In the genomic region with DNA sequence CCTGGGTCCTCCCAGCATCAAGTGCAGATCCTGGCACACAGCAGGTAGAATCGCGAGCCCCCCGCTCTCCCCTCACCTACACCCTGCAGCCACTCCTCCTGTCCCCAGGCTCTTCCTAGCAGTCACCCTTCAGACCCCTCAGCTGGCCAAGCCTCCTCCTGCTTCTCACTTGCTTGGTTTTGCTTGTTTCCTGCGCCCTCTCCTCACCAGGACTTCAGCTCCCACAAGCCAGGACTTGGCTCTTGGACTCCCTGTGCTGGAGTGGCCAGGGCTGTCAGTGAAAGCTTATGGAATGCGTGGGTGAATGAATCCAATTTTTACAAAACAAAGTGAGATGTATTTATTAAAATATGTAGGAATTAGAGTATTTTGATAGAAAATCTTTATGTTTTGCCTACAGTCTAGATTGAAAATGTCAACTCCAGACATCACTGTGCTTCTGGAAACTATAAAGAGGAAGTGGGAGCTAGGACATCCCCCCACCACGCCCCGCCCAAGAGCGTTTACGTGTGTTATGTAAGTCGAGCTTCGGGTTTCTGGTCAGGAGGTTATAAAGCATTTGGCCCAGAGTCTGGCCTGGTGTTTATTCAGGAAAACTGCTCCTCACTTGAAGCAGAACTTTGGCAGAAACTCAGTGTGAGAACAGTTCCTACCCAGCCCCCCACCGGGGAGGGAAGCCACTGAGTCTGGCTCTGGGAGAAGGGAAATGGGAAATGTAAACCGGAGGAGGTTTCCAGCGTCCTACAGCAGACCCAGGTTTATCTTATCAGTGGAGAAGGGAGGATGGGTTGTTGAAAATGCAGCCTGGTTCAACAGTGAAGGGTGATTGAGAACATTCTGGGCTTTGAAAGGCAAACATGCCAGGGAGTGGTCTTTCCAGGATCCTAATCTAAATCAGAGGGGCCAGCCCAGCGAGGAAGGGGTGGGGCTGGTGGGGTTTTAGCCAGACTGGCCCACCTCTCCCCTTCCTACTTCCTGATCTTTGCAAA, we compare ENCODE assay signal across 8 cellular contexts. TPM values are rescaled to one million over a fixed set of nuclear protein-coding genes. Genes with fewer than 3 reads are reported as not detected.
A peak's percentile ranks its signal among the peaks of the same experiment; 100 is the strongest.
DNase-seq lines count a peak whose midpoint lies in the region; ATAC-seq, FAIRE-seq and TF ChIP-seq lines count a peak whose summit lies in the region.

No MANE protein-coding gene starts in this region.

- TF ChIP-seq CTCF in HEK293 (tag by site-specific recombination; IDR thresholded peaks at IDR 0.05) = no peak
- TF ChIP-seq CTCF in bronchial epithelial cell (IDR thresholded peaks at IDR 0.05; ENCODE audit: insufficient read depth, low read length, severe bottlenecking) = no peak
- no peak for TF ChIP-seq CTCF in left lung (IDR thresholded peaks at IDR 0.05)

- peak; percentile 80 for DNase-seq in ELF-1 (ENCODE audit: low read depth, low spot score)
- DNase-seq in NCI-H510A treated with DMSO at 0.1 percent for 48 hours (lab: John Stamatoyannopoulos, UW) = peak; percentile 76
- peak; percentile 52 for DNase-seq in bronchial epithelial cell (ENCODE audit: low read depth)
- DNase-seq in left lung = peak; percentile 92 to 93
- no peak for DNase-seq in activated CD8-positive, alpha-beta memory T cell treated with anti-CD3 and anti-CD28 coated beads, Interleukin-2, amount 50 U/mL, for 48 hours
- no peak for DNase-seq in NCI-H2227 treated with DMSO at 0.1 percent for 48 hours (lab: John Stamatoyannopoulos, UW)

- H3K9me3 ChIP-seq in HEK293 (ENCODE audit: control insufficient read depth, insufficient read depth, low read depth, low read length) (no peaks in the 10 kb centered on the region; the same call in 1 of the 2 replicates), left lung (no peaks in the 10 kb centered on the region), subcutaneous abdominal adipose tissue (ENCODE audit: control insufficient read depth in 5 of 5, low read length in 5 of 5) (no peaks in the 10 kb centered on the region)

- H3K36me3 ChIP-seq in HEK293 (ENCODE audit: control insufficient read depth in 2 of 2, insufficient read depth in 1 of 2, low read length in 2 of 2) (peaks cover 3 to 9% of the 10 kb centered on the region in 2 experiments; a peak in 2 of 3 replicates), bronchial epithelial cell (ENCODE audit: control insufficient read depth, insufficient read depth, low read length) (peaks cover 7% of the 10 kb centered on the region), left lung (peaks cover 0 to 9% of the 10 kb centered on the region in 2 donors), subcutaneous abdominal adipose tissue (ENCODE audit: control insufficient read depth in 5 of 5, insufficient read depth in 5 of 5, low read length in 5 of 5) (peaks cover 0 to 33% (median 18%) of the 10 kb centered on the region in 5 donors)

- intact Hi-C loops in left lung (cut with DNase I) = no loop called here

- FAIRE-seq in bronchial epithelial cell (lab: Jason Lieb, UNC) = no peak

- peak overlapping the region; percentile 28; the same call in 1 of the 2 replicates for H3K27ac ChIP-seq in HEK293 (ENCODE audit: extremely low read depth, low read depth, low read length)
- H3K27ac ChIP-seq in left lung = peak overlapping the region; percentile 92 to 95
- peak overlapping the region; percentile 98 for H3K27ac ChIP-seq in subcutaneous abdominal adipose tissue (ENCODE audit: low read depth, low read length)

- H3K27me3 ChIP-seq in bronchial epithelial cell (ENCODE audit: control insufficient read depth, insufficient read depth, low read length) (no peaks in the 10 kb centered on the region), left lung (no peaks in the 10 kb centered on the region), subcutaneous abdominal adipose tissue (ENCODE audit: control insufficient read depth in 5 of 5, insufficient read depth in 4 of 5, low read length in 5 of 5) (no peaks in the 10 kb centered on the region)

- peak overlapping the region; percentile 63 to 79 (median 77) for H3K9ac ChIP-seq in subcutaneous abdominal adipose tissue (ENCODE audit: low read length in 5 of 5)

- CTCF ChIA-PET in HEK293 (lab: Yijun Ruan, JAX) = interaction anchor here (0.6 kb wide), 2 partner anchors 9 to 39 kb away, joined by 3 read pairs; no protein-coding TSS in a partner anchor

- POLR2A ChIA-PET in HEK293 (lab: Yijun Ruan, JAX) = no interaction called here

- H3K4me3 ChIP-seq in HEK293 (ENCODE audit: low read depth, low read length) (no peak overlapping the region), bronchial epithelial cell (ENCODE audit: low read depth, low read length) (no peak overlapping the region), left lung (peak overlapping the region in 1 of 2 donors; percentile 5), subcutaneous abdominal adipose tissue (ENCODE audit: low read depth in 1 of 5, low read length in 5 of 5) (peak overlapping the region; percentile 27 to 59 (median 46))

- ATAC-seq in left lung = peak; percentile 72

- H3K4me1 ChIP-seq in HEK293 (ENCODE audit: control insufficient read depth, insufficient read depth, low read length) = peaks cover 19% of the 10 kb centered on the region
- H3K4me1 ChIP-seq in left lung = peaks cover 62 to 98% of the 10 kb centered on the region in 2 donors
- peaks cover 20 to 80% (median 65%) of the 10 kb centered on the region in 5 donors for H3K4me1 ChIP-seq in subcutaneous abdominal adipose tissue (ENCODE audit: control insufficient read depth in 5 of 5, insufficient read depth in 5 of 5, low read length in 5 of 5)

TF ChIP-seq in HEK293, 187 proteins besides CTCF, POLR2A, EP300 and RAD21:
- TF ChIP-seq TRIM28 (IDR thresholded peaks at IDR 0.05; ENCODE audit: borderline replicate concordance, low read length) (peak; percentile 24; the same call in 1 of the 2 replicates), GLIS2 (tag by site-specific recombination; IDR thresholded peaks at IDR 0.05) (no peak), GLIS1 (tag by site-specific recombination; IDR thresholded peaks at IDR 0.05) (peak; percentile 8; the same call in 1 of the 2 replicates), KLF1 (tag by site-specific recombination; IDR thresholded peaks at IDR 0.05) (0 out of 2 replicates have a peak, but pooled peaks have one; percentile 14), ZNF664 (tag by site-specific recombination; IDR thresholded peaks at IDR 0.05) (0 out of 2 replicates have a peak, but pooled peaks have one; percentile 7), ZNF549 (tag by site-specific recombination; IDR thresholded peaks at IDR 0.05) (no peak)
- TF ChIP-seq, protein P1, sequence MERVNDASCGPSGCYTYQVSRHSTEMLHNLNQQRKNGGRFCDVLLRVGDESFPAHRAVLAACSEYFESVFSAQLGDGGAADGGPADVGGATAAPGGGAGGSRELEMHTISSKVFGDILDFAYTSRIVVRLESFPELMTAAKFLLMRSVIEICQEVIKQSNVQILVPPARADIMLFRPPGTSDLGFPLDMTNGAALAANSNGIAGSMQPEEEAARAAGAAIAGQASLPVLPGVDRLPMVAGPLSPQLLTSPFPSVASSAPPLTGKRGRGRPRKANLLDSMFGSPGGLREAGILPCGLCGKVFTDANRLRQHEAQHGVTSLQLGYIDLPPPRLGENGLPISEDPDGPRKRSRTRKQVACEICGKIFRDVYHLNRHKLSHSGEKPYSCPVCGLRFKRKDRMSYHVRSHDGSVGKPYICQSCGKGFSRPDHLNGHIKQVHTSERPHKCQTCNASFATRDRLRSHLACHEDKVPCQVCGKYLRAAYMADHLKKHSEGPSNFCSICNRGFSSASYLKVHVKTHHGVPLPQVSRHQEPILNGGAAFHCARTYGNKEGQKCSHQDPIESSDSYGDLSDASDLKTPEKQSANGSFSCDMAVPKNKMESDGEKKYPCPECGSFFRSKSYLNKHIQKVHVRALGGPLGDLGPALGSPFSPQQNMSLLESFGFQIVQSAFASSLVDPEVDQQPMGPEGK (tag by site-specific recombination; IDR thresholded peaks at IDR 0.05) = 0 out of 2 replicates have a peak, but pooled peaks have one; percentile 16
- TF ChIP-seq, protein P2, sequence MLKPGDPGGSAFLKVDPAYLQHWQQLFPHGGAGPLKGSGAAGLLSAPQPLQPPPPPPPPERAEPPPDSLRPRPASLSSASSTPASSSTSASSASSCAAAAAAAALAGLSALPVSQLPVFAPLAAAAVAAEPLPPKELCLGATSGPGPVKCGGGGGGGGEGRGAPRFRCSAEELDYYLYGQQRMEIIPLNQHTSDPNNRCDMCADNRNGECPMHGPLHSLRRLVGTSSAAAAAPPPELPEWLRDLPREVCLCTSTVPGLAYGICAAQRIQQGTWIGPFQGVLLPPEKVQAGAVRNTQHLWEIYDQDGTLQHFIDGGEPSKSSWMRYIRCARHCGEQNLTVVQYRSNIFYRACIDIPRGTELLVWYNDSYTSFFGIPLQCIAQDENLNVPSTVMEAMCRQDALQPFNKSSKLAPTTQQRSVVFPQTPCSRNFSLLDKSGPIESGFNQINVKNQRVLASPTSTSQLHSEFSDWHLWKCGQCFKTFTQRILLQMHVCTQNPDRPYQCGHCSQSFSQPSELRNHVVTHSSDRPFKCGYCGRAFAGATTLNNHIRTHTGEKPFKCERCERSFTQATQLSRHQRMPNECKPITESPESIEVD (tag by site-specific recombination; IDR thresholded peaks at IDR 0.05) = 0 out of 2 replicates have a peak, but pooled peaks have one; percentile 24
- TF ChIP-seq, protein P3, sequence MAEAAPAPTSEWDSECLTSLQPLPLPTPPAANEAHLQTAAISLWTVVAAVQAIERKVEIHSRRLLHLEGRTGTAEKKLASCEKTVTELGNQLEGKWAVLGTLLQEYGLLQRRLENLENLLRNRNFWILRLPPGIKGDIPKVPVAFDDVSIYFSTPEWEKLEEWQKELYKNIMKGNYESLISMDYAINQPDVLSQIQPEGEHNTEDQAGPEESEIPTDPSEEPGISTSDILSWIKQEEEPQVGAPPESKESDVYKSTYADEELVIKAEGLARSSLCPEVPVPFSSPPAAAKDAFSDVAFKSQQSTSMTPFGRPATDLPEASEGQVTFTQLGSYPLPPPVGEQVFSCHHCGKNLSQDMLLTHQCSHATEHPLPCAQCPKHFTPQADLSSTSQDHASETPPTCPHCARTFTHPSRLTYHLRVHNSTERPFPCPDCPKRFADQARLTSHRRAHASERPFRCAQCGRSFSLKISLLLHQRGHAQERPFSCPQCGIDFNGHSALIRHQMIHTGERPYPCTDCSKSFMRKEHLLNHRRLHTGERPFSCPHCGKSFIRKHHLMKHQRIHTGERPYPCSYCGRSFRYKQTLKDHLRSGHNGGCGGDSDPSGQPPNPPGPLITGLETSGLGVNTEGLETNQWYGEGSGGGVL (tag by site-specific recombination; IDR thresholded peaks at IDR 0.05) = peak; percentile 51

RNA-seq across cellular contexts. Expression of a gene that starts 8.8 kb away (rescaled TPM):
- total RNA-seq in bronchial epithelial cell (41.9 and 106 TPM in 2 replicates), left lung (100 to 1,000 TPM; 239 to 289 TPM)

Comparison
In these comparisons a context has a peak if more than half of its experiments do, and no peak if none do; other contexts are left out.
1. DNase-seq: peak in ELF-1 (single experiment), NCI-H510A treated with DMSO at 0.1 percent for 48 hours (single experiment), bronchial epithelial cell (single experiment) and left lung (2 of 2); none in activated CD8-positive, alpha-beta memory T cell treated with anti-CD3 and anti-CD28 coated beads, Interleukin-2, amount 50 U/mL, for 48 hours (single experiment) and NCI-H2227 treated with DMSO at 0.1 percent for 48 hours (single experiment).
2. H3K27ac ChIP-seq: peak in every context shown above with its lines; median percentile 98 in subcutaneous abdominal adipose tissue; 94 in left lung; 28 in HEK293.
3. H3K4me3 ChIP-seq: peak in subcutaneous abdominal adipose tissue (5 of 5); none in HEK293 (single experiment) and bronchial epithelial cell (single experiment).